25 cellular contexts compared by ENCODE assay signal in the genomic region with DNA sequence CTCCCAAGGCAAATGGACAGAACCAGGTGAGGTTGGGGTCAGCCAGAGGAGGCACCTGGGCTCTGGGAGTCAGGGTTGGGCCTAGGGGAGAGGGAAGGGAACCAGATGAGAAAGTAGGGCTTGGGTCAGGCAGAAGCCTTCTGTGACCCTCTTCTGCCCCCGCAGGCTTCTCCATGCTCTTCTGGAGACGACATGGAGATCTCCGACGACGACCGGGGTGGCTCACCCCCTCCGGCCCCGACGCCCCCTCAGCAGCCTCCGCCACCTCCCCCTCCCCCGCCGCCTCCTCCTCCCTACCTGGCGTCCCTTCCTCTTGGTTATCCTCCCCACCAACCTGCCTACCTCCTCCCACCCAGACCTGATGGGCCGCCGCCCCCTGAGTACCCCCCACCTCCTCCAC.
"Had no signal": no experiment of that assay in that cellular context is flagged by ENCODE, and none has a peak within 500 bp of the region (broad histone marks: within the 10 kb centered on the region; RNA-seq: fewer than 3 reads in every experiment).

No MANE protein-coding gene starts in this region.

- H3K4me3 Mint-ChIP-seq: activated CD4-positive, alpha-beta memory T cell treated with anti-CD3 and anti-CD28 coated beads, Interleukin-2, amount 10 ng/mL, durations not matched to agents 7 days and 5 days; activated CD4-positive, alpha-beta T cell treated with anti-CD3 and anti-CD28 coated beads for 36 hours; activated naive CD4-positive, alpha-beta T cell treated with anti-CD3 and anti-CD28 coated beads, Interleukin-2, amount 50 U/mL, for 24 hours; activated naive CD8-positive, alpha-beta T cell treated with anti-CD3 and anti-CD28 coated beads, Interleukin-2, amount 50 U/mL, for 24 hours; activated T-cell treated with anti-CD3 and anti-CD28 coated beads, Interleukin-2, amount 50 U/mL, for 72 hours; T-cell had no signal

- H3K4me3 ChIP-seq: ascending aorta, body of pancreas, MG63, SK-N-MC had no signal

- ATAC-seq: activated CD4-positive, alpha-beta T cell treated with anti-CD3 and anti-CD28 coated beads for 36 hours; activated naive CD8-positive, alpha-beta T cell treated with anti-CD3 and anti-CD28 coated beads, Interleukin-2, amount 50 U/mL, for 24 hours; activated T-cell treated with anti-CD3 and anti-CD28 coated beads, Interleukin-2, amount 50 U/mL, for 72 hours; body of pancreas; Right ventricle myocardium inferior; T-cell had no signal

- H3K27ac Mint-ChIP-seq: activated CD4-positive, alpha-beta memory T cell treated with anti-CD3 and anti-CD28 coated beads, Interleukin-2, amount 10 ng/mL, durations not matched to agents 7 days and 5 days; activated CD4-positive, alpha-beta T cell treated with anti-CD3 and anti-CD28 coated beads for 36 hours; activated naive CD8-positive, alpha-beta T cell treated with anti-CD3 and anti-CD28 coated beads, Interleukin-2, amount 50 U/mL, for 24 hours; activated T-cell treated with anti-CD3 and anti-CD28 coated beads, Interleukin-2, amount 50 U/mL, for 72 hours; activated T-helper 2 cell treated with anti-CD3 and anti-CD28 coated beads, Interferon-gamma antibody, Interleukin-2, Interleukin-4, amounts not matched to agents 10 μg/mL and 5 μg/mL and 100 μg/mL, durations not matched to agents 14 hours and 24 hours and 36 hours; T-cell had no signal

- DNase-seq: activated CD4-positive, alpha-beta memory T cell treated with anti-CD3 and anti-CD28 coated beads, Interleukin-2, amount 10 ng/mL, durations not matched to agents 7 days and 5 days; activated CD4-positive, alpha-beta T cell treated with anti-CD3 and anti-CD28 coated beads for 36 hours; activated CD4-positive, alpha-beta T cell treated with anti-CD3 and anti-CD28 coated beads, Interleukin-2, amount 50 U/mL, for 1 hour; activated CD8-positive, alpha-beta memory T cell treated with anti-CD3 and anti-CD28 coated beads, Interleukin-2, amount 50 U/mL, for 4 hours; activated naive CD8-positive, alpha-beta T cell treated with anti-CD3 and anti-CD28 coated beads, Interleukin-2, amount 50 U/mL, for 24 hours; activated T-cell treated with anti-CD3 and anti-CD28 coated beads, Interleukin-2, amount 50 U/mL, for 72 hours; amniotic stem cell; body of pancreas; central memory CD4-positive, alpha-beta T cell; MG63; MV-4-11; NCI-H1092 treated with DMSO at 0.1 percent for 48 hours; NCI-H1417 treated with DMSO at 0.1 percent for 48 hours; NCI-H1694; NCI-H2029 treated with DMSO at 0.1 percent for 48 hours; NCI-H345; NCI-H510A; NCI-H526 treated with DMSO at 0.1 percent for 48 hours; NCI-H82; T-cell had no signal

- H3K27me3 Mint-ChIP-seq: activated CD4-positive, alpha-beta memory T cell treated with anti-CD3 and anti-CD28 coated beads, Interleukin-2, amount 10 ng/mL, durations not matched to agents 7 days and 5 days; activated CD4-positive, alpha-beta T cell treated with anti-CD3 and anti-CD28 coated beads for 36 hours; activated naive CD4-positive, alpha-beta T cell treated with anti-CD3 and anti-CD28 coated beads, Interleukin-2, amount 50 U/mL, for 24 hours; activated naive CD8-positive, alpha-beta T cell treated with anti-CD3 and anti-CD28 coated beads, Interleukin-2, amount 50 U/mL, for 24 hours; T-cell had no signal

- H3K27me3 ChIP-seq: ascending aorta, body of pancreas, MG63 had no signal

- H3K9me3 Mint-ChIP-seq: activated CD4-positive, alpha-beta memory T cell treated with anti-CD3 and anti-CD28 coated beads, Interleukin-2, amount 10 ng/mL, durations not matched to agents 7 days and 5 days; activated naive CD4-positive, alpha-beta T cell treated with anti-CD3 and anti-CD28 coated beads, Interleukin-2, amount 50 U/mL, for 24 hours; activated naive CD8-positive, alpha-beta T cell treated with anti-CD3 and anti-CD28 coated beads, Interleukin-2, amount 50 U/mL, for 24 hours; activated T-cell treated with anti-CD3 and anti-CD28 coated beads, Interleukin-2, amount 50 U/mL, for 72 hours; activated T-helper 2 cell treated with anti-CD3 and anti-CD28 coated beads, Interferon-gamma antibody, Interleukin-2, Interleukin-4, amounts not matched to agents 10 μg/mL and 5 μg/mL and 100 μg/mL, durations not matched to agents 14 hours and 24 hours and 36 hours; T-cell had no signal
